In genomic region chr20:58690851-58691250, GRCh38 we compare ENCODE assay signal across 8 cellular contexts. TPM values are rescaled to one million over a fixed set of nuclear protein-coding genes. Genes with fewer than 3 reads are reported as not detected.
DNase-seq lines count a peak whose midpoint lies in the region; ATAC-seq and TF ChIP-seq lines count a peak whose summit lies in the region.
"Had no signal": no experiment of that assay in that cellular context is flagged by ENCODE, and none has a peak within 500 bp of the region (broad histone marks: within the 10 kb centered on the region; RNA-seq: fewer than 3 reads in every experiment).

No MANE protein-coding gene starts in this region.

- H3K4me1 ChIP-seq in HUES64 (ENCODE audit: insufficient read depth, low read length) (peaks cover 21% of the 10 kb centered on the region), spleen (peaks cover 7 to 55% (median 38%) of the 10 kb centered on the region in 6 donors)

- TF ChIP-seq POLR2A in spleen (IDR thresholded peaks at IDR 0.05), result no peak

- H3K9me3 ChIP-seq in HUES64 (ENCODE audit: insufficient read depth, low read depth, low read length) (no peaks in the 10 kb centered on the region), spleen (no peaks in the 10 kb centered on the region)

- DNase-seq in activated naive CD8-positive, alpha-beta T cell treated with anti-CD3 and anti-CD28 coated beads, Interleukin-2, amount 50 U/mL, for 24 hours, result no peak
- DNase-seq in immature natural killer cell (no peak), spleen (no peak), NCI-H345 (lab: John Stamatoyannopoulos, UW) (no peak)
- DNase-seq: NCI-H2081 treated with DMSO at 0.1 percent for 48 hours had no signal

- H3K9ac ChIP-seq in HUES64 (ENCODE audit: low read depth, low read length), result no peak overlapping the region

- H3K4me3 ChIP-seq in HUES64 (ENCODE audit: low read length) (no peak overlapping the region), spleen (no peak overlapping the region)

- peaks cover 7% of the 10 kb centered on the region; the same call in 1 of the 2 replicates for H3K36me3 ChIP-seq in HUES64 (ENCODE audit: insufficient read depth, low read length)
- peaks cover 0 to 20% (median 5%) of the 10 kb centered on the region in 6 donors for H3K36me3 ChIP-seq in spleen

- TF ChIP-seq CTCF in spleen (IDR thresholded peaks at IDR 0.05 in 8 of 11, conservative IDR thresholded peaks at IDR 0.05 in 3 of 11), result no peak

- no peak for ATAC-seq in activated naive CD8-positive, alpha-beta T cell treated with anti-CD3 and anti-CD28 coated beads, Interleukin-2, amount 50 U/mL, for 24 hours
- ATAC-seq in GM19467 (IDR thresholded peaks at IDR 0.05; ENCODE audit: unreplicated experiment) (no peak), GM18867 (IDR thresholded peaks at IDR 0.05; ENCODE audit: unreplicated experiment) (no peak)

- no peaks in the 10 kb centered on the region for H3K27me3 Mint-ChIP-seq in activated naive CD8-positive, alpha-beta T cell treated with anti-CD3 and anti-CD28 coated beads, Interleukin-2, amount 50 U/mL, for 24 hours
- H3K27me3 Mint-ChIP-seq in immature natural killer cell (ENCODE audit: low read depth in 3 of 3), result peaks cover 4 to 17% (median 6%) of the 10 kb centered on the region in 3 donors

- H3K27ac Mint-ChIP-seq in activated naive CD8-positive, alpha-beta T cell treated with anti-CD3 and anti-CD28 coated beads, Interleukin-2, amount 50 U/mL, for 24 hours, result peak overlapping the region; percentile 6
- H3K27ac Mint-ChIP-seq in immature natural killer cell, result peak overlapping the region; percentile 67 to 82 (median 76)

- H3K27ac ChIP-seq in HUES64 (ENCODE audit: low read depth, low read length) (peak overlapping the region; percentile 43; the same call in 1 of the 2 replicates), spleen (peak overlapping the region; percentile 76 to 98 (median 95))

- peaks cover 2% of the 10 kb centered on the region for H3K36me3 Mint-ChIP-seq in activated naive CD8-positive, alpha-beta T cell treated with anti-CD3 and anti-CD28 coated beads, Interleukin-2, amount 50 U/mL, for 24 hours (ENCODE audit: low read depth)
- H3K36me3 Mint-ChIP-seq in immature natural killer cell, result peaks cover 0 to 5% (median 3%) of the 10 kb centered on the region in 3 donors

- WGBS in HUES64, result 69% methylated on average over 6 of the region's 6 CpGs
- WGBS in spleen, 5 donors, result 37 to 70% (median 51%) methylated on average over 6 of the region's 6 CpGs

- no peak overlapping the region for H3K4me3 Mint-ChIP-seq in activated naive CD8-positive, alpha-beta T cell treated with anti-CD3 and anti-CD28 coated beads, Interleukin-2, amount 50 U/mL, for 24 hours
- H3K4me3 Mint-ChIP-seq in immature natural killer cell, result peak overlapping the region in 4 of 5 donors; percentile 2 to 65 (median 30)

- H3K4me1 Mint-ChIP-seq in activated naive CD8-positive, alpha-beta T cell treated with anti-CD3 and anti-CD28 coated beads, Interleukin-2, amount 50 U/mL, for 24 hours, result peaks cover 18% of the 10 kb centered on the region
- peaks cover 0 to 12% of the 10 kb centered on the region in 2 donors for H3K4me1 Mint-ChIP-seq in immature natural killer cell

- H3K27me3 ChIP-seq in HUES64 (ENCODE audit: insufficient read depth, low read length), result no peaks in the 10 kb centered on the region
- H3K27me3 ChIP-seq in spleen (replicated peaks in 1 of 7), result no peaks in the 10 kb centered on the region

- intact Hi-C loops in spleen (cut with DNase I; ENCODE audit: low total_unique reads), result no loop called here

- H3K9me3 Mint-ChIP-seq in activated naive CD8-positive, alpha-beta T cell treated with anti-CD3 and anti-CD28 coated beads, Interleukin-2, amount 50 U/mL, for 24 hours, result no peaks in the 10 kb centered on the region
- no peaks in the 10 kb centered on the region for H3K9me3 Mint-ChIP-seq in immature natural killer cell

RNA-seq across cellular contexts. Expression of gene NPEPL1, which starts 1.7 kb away (rescaled TPM):
- 16.4 TPM for polyA plus RNA-seq in HUES64 (2013, experiment 1 of 2)
- 17.1 TPM for polyA plus RNA-seq in HUES64 (2013, experiment 2 of 2)
- polyA plus RNA-seq in immature natural killer cell (10 to 100 TPM; 10.1 to 20.1 (median 11.6) TPM), spleen (10 to 100 TPM; 19.3 to 56.7 (median 50.6) TPM)
- 10 to 100 TPM; 31.7 to 61.7 (median 56.4) TPM for total RNA-seq in spleen

RNA-seq across cellular contexts. Expression of gene STX16, which starts 39.8 kb away (rescaled TPM):
- 29.9 TPM for polyA plus RNA-seq in HUES64 (2013, experiment 1 of 2)
- 40.6 TPM for polyA plus RNA-seq in HUES64 (2013, experiment 2 of 2)
- polyA plus RNA-seq in immature natural killer cell (10 to 100 TPM; 17.2 to 24.9 (median 21.1) TPM), spleen (10 to 100 TPM; 34.4 to 47.3 (median 43.5) TPM)
- 100 to 1,000 TPM in 1 of 7 donors, 10 to 100 TPM in 6; 62.6 to 105 (median 83.6) TPM for total RNA-seq in spleen
